Comparison of ENCODE assay signal across 31 cellular contexts in the genomic region with DNA sequence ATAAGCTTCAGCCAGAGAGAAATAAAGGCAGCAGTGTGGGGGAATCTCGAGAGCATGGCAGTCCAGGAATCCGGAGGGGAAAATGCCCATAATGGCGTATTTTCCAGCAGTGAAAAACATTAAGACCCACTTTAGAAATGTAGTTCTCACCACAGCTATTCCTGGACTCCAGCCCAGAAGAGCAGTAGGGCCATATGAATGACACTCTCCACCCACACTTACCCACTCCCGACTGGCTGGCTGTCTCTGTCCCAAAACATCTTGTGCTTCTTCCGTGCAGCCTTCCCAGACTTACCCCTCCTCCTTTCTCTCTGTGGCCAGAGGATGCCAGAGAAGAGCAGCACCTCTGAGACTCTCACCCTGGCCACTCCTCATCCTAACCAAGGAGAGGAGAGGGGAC. TPM values are rescaled to one million over a fixed set of nuclear protein-coding genes. Genes with fewer than 3 reads are reported as not detected.
DNase-seq lines count a peak whose midpoint lies in the region; ATAC-seq, FAIRE-seq and TF ChIP-seq lines count a peak whose summit lies in the region.
"Had no signal": no experiment of that assay in that cellular context is flagged by ENCODE, and none has a peak within 500 bp of the region (broad histone marks: within the 10 kb centered on the region; RNA-seq: fewer than 3 reads in every experiment).

No MANE protein-coding gene starts in this region.

- no peak for TF ChIP-seq EP300 in A549 (IDR thresholded peaks at IDR 0.05)

- no peaks in the 10 kb centered on the region for H3K9me2 ChIP-seq in GM23248 (ENCODE audit: insufficient read depth)
- H3K9me2 ChIP-seq in Karpas-422 (replicated peaks; ENCODE audit: insufficient read depth, low read length), result no peaks in the 10 kb centered on the region

- H3K27ac ChIP-seq in A549 (peak overlapping the region; percentile 74 to 76; a peak in 5 of 6 replicates), GM23248 (no peak overlapping the region), Karpas-422 (ENCODE audit: low read length) (no peak overlapping the region)
- H3K27ac ChIP-seq: ascending aorta, colonic mucosa, psoas muscle, SJCRH30, vagina had no signal

- no peak overlapping the region for H2AFZ ChIP-seq in GM23248
- no peak overlapping the region for H2AFZ ChIP-seq in Karpas-422 (ENCODE audit: low read length)
- H2AFZ ChIP-seq: GM23338 had no signal

- no peaks in the 10 kb centered on the region for H4K20me1 ChIP-seq in GM23248 (ENCODE audit: insufficient read depth)
- no peaks in the 10 kb centered on the region for H4K20me1 ChIP-seq in Karpas-422 (ENCODE audit: insufficient read depth, low read depth, low read length)

- peaks cover 27% of the 10 kb centered on the region for H3K4me1 ChIP-seq in A549
- peaks cover 5% of the 10 kb centered on the region for H3K4me1 ChIP-seq in GM23248 (ENCODE audit: insufficient read depth)
- H3K4me1 ChIP-seq in Karpas-422 (ENCODE audit: low read length), result no peaks in the 10 kb centered on the region
- H3K4me1 ChIP-seq: ascending aorta, psoas muscle, SJCRH30, spleen had no signal

- POLR2A ChIA-PET in A549 (lab: Yijun Ruan, JAX), result no interaction called here

- no peak for FAIRE-seq in A549 (lab: Jason Lieb, UNC)

- H3K4me3 ChIP-seq in A549 (no peak overlapping the region), GM23248 (no peak overlapping the region), Karpas-422 (ENCODE audit: low read length) (no peak overlapping the region)
- H3K4me3 ChIP-seq: ascending aorta, colonic mucosa, GM23338, psoas muscle, SJCRH30, spleen, vagina had no signal

- no peak for TF ChIP-seq RAD21 in A549 (conservative IDR thresholded peaks at IDR 0.05 in 1 of 2, IDR thresholded peaks at IDR 0.05 in 1 of 2)

- H3K9me3 ChIP-seq in A549 (no peaks in the 10 kb centered on the region), GM23248 (ENCODE audit: low read depth) (no peaks in the 10 kb centered on the region), Karpas-422 (ENCODE audit: low read length) (no peaks in the 10 kb centered on the region)
- H3K9me3 ChIP-seq: ascending aorta, colonic mucosa, psoas muscle, SJCRH30, spleen, vagina had no signal

- H3K4me2 ChIP-seq in A549, result peak overlapping the region; percentile 69; the same call in 1 of the 3 replicates
- peak overlapping the region; percentile 70 for H3K4me2 ChIP-seq in GM23248 (ENCODE audit: unreplicated experiment)
- H3K4me2 ChIP-seq in Karpas-422 (ENCODE audit: low read depth, low read length, poor library complexity, severe bottlenecking), result no peak overlapping the region
- H3K4me2 ChIP-seq: GM23338 had no signal

- no peaks in the 10 kb centered on the region; the same call in 1 of the 2 replicates for H3K27me3 ChIP-seq in GM23248 (replicated peaks; ENCODE audit: insufficient read depth)
- H3K27me3 ChIP-seq in Karpas-422 (ENCODE audit: low read length), result no peaks in the 10 kb centered on the region
- H3K27me3 ChIP-seq: ascending aorta, colonic mucosa, SJCRH30, vagina had no signal

- CTCF ChIA-PET in A549 (lab: Yijun Ruan, JAX), result no interaction called here

- in situ Hi-C loops in GM23248 (cut with MboI) (no loop called here), G401 (cut with HindIII; ENCODE audit: low sequenced_read_pairs) (no loop called here)

- ATAC-seq in A549, result no peak
- ATAC-seq in left lobe of liver, result no peak
- ATAC-seq in GM21786 (IDR thresholded peaks at IDR 0.05; ENCODE audit: unreplicated experiment), result no peak
- ATAC-seq: CD8-positive, alpha-beta T cell; GM23338; natural killer cell; psoas muscle had no signal

- no peaks in the 10 kb centered on the region for H3F3A ChIP-seq in GM23248 (ENCODE audit: insufficient read depth)

- no peak for TF ChIP-seq CTCF in A549 (IDR thresholded peaks at IDR 0.05)

- H3K36me3 ChIP-seq in GM23248 (ENCODE audit: low read depth) (no peaks in the 10 kb centered on the region), Karpas-422 (ENCODE audit: insufficient read depth, low read length) (no peaks in the 10 kb centered on the region)
- H3K36me3 ChIP-seq: ascending aorta, colonic mucosa, SJCRH30, spleen, vagina had no signal

- H3K9ac ChIP-seq in GM23248 (no peak overlapping the region), Karpas-422 (ENCODE audit: low read length) (no peak overlapping the region)

- 53% methylated on average over 5 of the region's 5 CpGs for WGBS in A549 (ENCODE audit: missing lambda C conversion rate)
- WGBS in GM23248 (ENCODE audit: low coverage in 1 of 2, low lambda C conversion rate in 2 of 2, missing lambda C conversion rate in 2 of 2), 2 experiments, result 3 to 13% methylated on average over 5 of the region's 5 CpGs

- DNase-seq in A549 (ENCODE audit: low read depth in 1 of 2, low spot score in 1 of 2) (no peak), GM23248 (peak; percentile 63), astrocyte of the hippocampus (ENCODE audit: low read depth, low spot score) (peak; percentile 81), left lobe of liver (ENCODE audit: low spot score) (peak; percentile 34), Karpas-422 (no peak), RKO (ENCODE audit: low spot score) (no peak), G401 (ENCODE audit: low spot score) (no peak)
- DNase-seq: activated B cell treated with CpG ODN at 0.5 μM for 24 hours; activated CD4-positive, alpha-beta memory T cell treated with anti-CD3 and anti-CD28 coated beads, Interleukin-2, amount 10 ng/mL, durations not matched to agents 7 days and 5 days; activated naive CD4-positive, alpha-beta T cell treated with anti-CD3 and anti-CD28 coated beads for 36 hours; activated T-cell treated with anti-CD3 and anti-CD28 coated beads, Interleukin-2, amount 50 U/mL, for 24 hours; CD8-positive, alpha-beta T cell; colonic mucosa; EL; hippocampal formation; islet precursor cell; mesenchymal stem cell; natural killer cell; NCI-H1417; NCI-H748 treated with DMSO at 0.1 percent for 48 hours; OCI-M1; psoas muscle; SJCRH30; spleen; stimulated activated CD8-positive, alpha-beta memory T cell treated with anti-CD3 and anti-CD28 coated beads, Interleukin-4, amount 100 ng/mL, for 48 hours; substantia nigra had no signal

- no peak for TF ChIP-seq POLR2A in A549 (IDR thresholded peaks at IDR 0.05; ENCODE audit: low read length)

- H3K79me2 ChIP-seq in GM23248 (ENCODE audit: insufficient read depth) (no peaks in the 10 kb centered on the region), Karpas-422 (ENCODE audit: low read length) (no peaks in the 10 kb centered on the region)

TF ChIP-seq in A549, 52 proteins besides CTCF, POLR2A, EP300 and RAD21 (continues in another document):
- TF ChIP-seq ZFP36 (IDR thresholded peaks at IDR 0.05; ENCODE audit: borderline replicate concordance, partially characterized antibody) (no peak), HEYL (CRISPR knock-in tag; IDR thresholded peaks at IDR 0.05) (no peak), CBX8 (IDR thresholded peaks at IDR 0.05) (no peak), CBX2 (IDR thresholded peaks at IDR 0.05; ENCODE audit: borderline replicate concordance, low read depth) (no peak), ESRRA (IDR thresholded peaks at IDR 0.05; ENCODE audit: borderline replicate concordance, low read length) (no peak), FOXS1 (CRISPR knock-in tag; IDR thresholded peaks at IDR 0.05) (no peak), FOSL2 (IDR thresholded peaks at IDR 0.05) (no peak), FOSL2 (CRISPR knock-in tag; IDR thresholded peaks at IDR 0.05) (no peak), HOXA7 (CRISPR knock-in tag; IDR thresholded peaks at IDR 0.05) (no peak)
- TF ChIP-seq, protein P1, sequence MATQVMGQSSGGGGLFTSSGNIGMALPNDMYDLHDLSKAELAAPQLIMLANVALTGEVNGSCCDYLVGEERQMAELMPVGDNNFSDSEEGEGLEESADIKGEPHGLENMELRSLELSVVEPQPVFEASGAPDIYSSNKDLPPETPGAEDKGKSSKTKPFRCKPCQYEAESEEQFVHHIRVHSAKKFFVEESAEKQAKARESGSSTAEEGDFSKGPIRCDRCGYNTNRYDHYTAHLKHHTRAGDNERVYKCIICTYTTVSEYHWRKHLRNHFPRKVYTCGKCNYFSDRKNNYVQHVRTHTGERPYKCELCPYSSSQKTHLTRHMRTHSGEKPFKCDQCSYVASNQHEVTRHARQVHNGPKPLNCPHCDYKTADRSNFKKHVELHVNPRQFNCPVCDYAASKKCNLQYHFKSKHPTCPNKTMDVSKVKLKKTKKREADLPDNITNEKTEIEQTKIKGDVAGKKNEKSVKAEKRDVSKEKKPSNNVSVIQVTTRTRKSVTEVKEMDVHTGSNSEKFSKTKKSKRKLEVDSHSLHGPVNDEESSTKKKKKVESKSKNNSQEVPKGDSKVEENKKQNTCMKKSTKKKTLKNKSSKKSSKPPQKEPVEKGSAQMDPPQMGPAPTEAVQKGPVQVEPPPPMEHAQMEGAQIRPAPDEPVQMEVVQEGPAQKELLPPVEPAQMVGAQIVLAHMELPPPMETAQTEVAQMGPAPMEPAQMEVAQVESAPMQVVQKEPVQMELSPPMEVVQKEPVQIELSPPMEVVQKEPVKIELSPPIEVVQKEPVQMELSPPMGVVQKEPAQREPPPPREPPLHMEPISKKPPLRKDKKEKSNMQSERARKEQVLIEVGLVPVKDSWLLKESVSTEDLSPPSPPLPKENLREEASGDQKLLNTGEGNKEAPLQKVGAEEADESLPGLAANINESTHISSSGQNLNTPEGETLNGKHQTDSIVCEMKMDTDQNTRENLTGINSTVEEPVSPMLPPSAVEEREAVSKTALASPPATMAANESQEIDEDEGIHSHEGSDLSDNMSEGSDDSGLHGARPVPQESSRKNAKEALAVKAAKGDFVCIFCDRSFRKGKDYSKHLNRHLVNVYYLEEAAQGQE (IDR thresholded peaks at IDR 0.05), result no peak
- TF ChIP-seq, protein P2, sequence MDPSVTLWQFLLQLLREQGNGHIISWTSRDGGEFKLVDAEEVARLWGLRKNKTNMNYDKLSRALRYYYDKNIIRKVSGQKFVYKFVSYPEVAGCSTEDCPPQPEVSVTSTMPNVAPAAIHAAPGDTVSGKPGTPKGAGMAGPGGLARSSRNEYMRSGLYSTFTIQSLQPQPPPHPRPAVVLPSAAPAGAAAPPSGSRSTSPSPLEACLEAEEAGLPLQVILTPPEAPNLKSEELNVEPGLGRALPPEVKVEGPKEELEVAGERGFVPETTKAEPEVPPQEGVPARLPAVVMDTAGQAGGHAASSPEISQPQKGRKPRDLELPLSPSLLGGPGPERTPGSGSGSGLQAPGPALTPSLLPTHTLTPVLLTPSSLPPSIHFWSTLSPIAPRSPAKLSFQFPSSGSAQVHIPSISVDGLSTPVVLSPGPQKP (IDR thresholded peaks at IDR 0.05; ENCODE audit: low read depth, low read length), result no peak

RNA-seq across cellular contexts. Expression of gene TRABD2B, which starts 56.4 kb away (rescaled TPM):
- 0.03 and 0.04 TPM in 2 replicates for polyA plus RNA-seq in A549 (2011; rRNA removed)
- polyA plus RNA-seq in A549 (2012; cell fraction: cytosol; rRNA removed), result 0.03 and 0.05 TPM in 2 replicates
- 0.11 and 0.12 TPM in 2 replicates for polyA plus RNA-seq in A549 (2012; cell fraction: nucleus; rRNA removed)
- 0.18 to 0.29 TPM (median 0.21 TPM) in 3 replicates for polyA plus RNA-seq in A549 (2017; fragmentation: RNase III; extraction: RNeasy Plus Mini Kit Qiagen cat#74134 plus additional on column Dnase treatment)
- 0.08 and 0.15 TPM in 2 replicates for polyA minus RNA-seq in A549 (2011; rRNA and poly(A)+ RNA removed)
- total RNA-seq in GM23248 (2014; rRNA removed; shearing (Covaris generic)), result not detected in 2 replicates
- not detected in 2 replicates for polyA plus RNA-seq in GM23248 (2016; fragmentation: Nextera tagmentation; extraction: Ambion mirVana)
- 15.1 TPM for total RNA-seq in left lobe of liver
- total RNA-seq in Karpas-422 (2014; rRNA removed; shearing (Covaris generic); ENCODE audit: low replicate concordance), result not detected in 2 replicates
- not detected in 2 replicates for total RNA-seq in G401 (2014; rRNA removed; shearing (Covaris generic))
- total RNA-seq: activated B cell treated with CpG ODN at 0.5 μM for 24 hours; activated CD4-positive, alpha-beta memory T cell treated with anti-CD3 and anti-CD28 coated beads, Interleukin-2, amount 10 ng/mL, durations not matched to agents 7 days and 5 days; activated naive CD4-positive, alpha-beta T cell treated with anti-CD3 and anti-CD28 coated beads for 36 hours; CD8-positive, alpha-beta T cell; fibroblast of villous mesenchyme; natural killer cell had no signal

Comparison
In these comparisons a context has a peak if more than half of its experiments do, and no peak if none do; other contexts are left out.
1. DNase-seq: peak in GM23248 (single experiment), astrocyte of the hippocampus (single experiment) and left lobe of liver (single experiment); none in A549 (0 of 2), Karpas-422 (single experiment), RKO (single experiment) and G401 (single experiment).
2. H3K27ac ChIP-seq: peak in A549 (2 of 2); none in GM23248 (single experiment) and Karpas-422 (single experiment).
3. RNA of gene TRABD2B, which starts 56.4 kb away (total RNA-seq): 15.1 TPM in left lobe of liver (single experiment); not detected in GM23248, not detected in Karpas-422 and not detected in G401; every median in the first group is over 10 times any median in the second.